In the genomic region with DNA sequence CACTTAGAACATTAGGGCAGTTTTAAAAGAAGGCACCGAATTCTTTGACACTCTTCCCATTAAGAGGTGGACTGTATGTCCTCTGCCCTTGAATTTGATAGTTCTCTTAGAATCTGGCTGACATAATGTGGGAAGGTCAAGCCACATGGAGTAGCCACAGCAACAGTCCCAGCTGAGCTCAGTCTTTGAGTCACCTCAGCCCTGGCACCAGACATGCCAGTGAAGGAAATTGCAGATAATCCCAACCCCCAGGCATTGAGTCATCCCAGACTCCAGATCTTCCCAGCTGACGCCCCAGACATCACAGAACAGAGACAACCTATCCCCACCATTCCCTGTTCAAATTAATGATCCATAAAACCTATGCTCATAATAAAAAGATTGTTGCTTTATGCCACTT, we compare ENCODE assay signal across 14 cellular contexts.
DNase-seq lines count a peak whose midpoint lies in the region; ATAC-seq, FAIRE-seq and TF ChIP-seq lines count a peak whose summit lies in the region.
"Had no signal": no experiment of that assay in that cellular context is flagged by ENCODE, and none has a peak within 500 bp of the region (broad histone marks: within the 10 kb centered on the region; RNA-seq: fewer than 3 reads in every experiment).

No MANE protein-coding gene starts in this region.

- BruUV-seq in endothelial cell of umbilical vein (replicated peaks; lab: Mats Ljungman, UMichigan), result no TSS peak

- H3K27ac Mint-ChIP-seq in nephron progenitor cell, result peak overlapping the region; percentile 23
- no peak overlapping the region for H3K27ac Mint-ChIP-seq in naive thymus-derived CD8-positive, alpha-beta T cell
- H3K27ac Mint-ChIP-seq: neural progenitor cell had no signal

- no peak overlapping the region for H3K9ac ChIP-seq in endothelial cell of umbilical vein (replicated peaks; ENCODE audit: extremely low read depth, insufficient read depth, low read length)
- H3K9ac ChIP-seq: neural progenitor cell had no signal

- 86% methylated on average over 2 of the region's 2 CpGs for WGBS in thyroid gland, 2 donors

- H3K4me2 ChIP-seq in endothelial cell of umbilical vein (ENCODE audit: insufficient read depth, low read length), result no peak overlapping the region
- H3K4me2 ChIP-seq: neural progenitor cell had no signal

- no peaks in the 10 kb centered on the region for H3K9me3 Mint-ChIP-seq in nephron progenitor cell
- H3K9me3 Mint-ChIP-seq in naive thymus-derived CD8-positive, alpha-beta T cell, result peaks cover 0 to 5% (median 0%) of the 10 kb centered on the region in 9 donors
- H3K9me3 Mint-ChIP-seq: neural progenitor cell had no signal

- DNase-seq in EH (ENCODE audit: low read depth) (peak; percentile 82), NCI-H226 (peak; percentile 69), endothelial cell of umbilical vein (ENCODE audit: low read depth, low spot score) (no peak), nephron progenitor cell (no peak), thyroid gland (no peak), midbrain (lab: John Stamatoyannopoulos, UW) (no peak)
- DNase-seq in naive thymus-derived CD8-positive, alpha-beta T cell, result no peak
- DNase-seq: amygdala; NCI-H1417 treated with DMSO at 0.1 percent for 48 hours; stimulated activated CD8-positive, alpha-beta memory T cell treated with anti-CD3 and anti-CD28 coated beads, Interleukin-4, amount 100 ng/mL, for 48 hours had no signal

- no peaks in the 10 kb centered on the region for H4K20me1 ChIP-seq in endothelial cell of umbilical vein (replicated peaks; ENCODE audit: control insufficient read depth, extremely low read depth, insufficient read depth, low read length)

- no peaks in the 10 kb centered on the region for H3K9me3 ChIP-seq in endothelial cell of umbilical vein (replicated peaks; ENCODE audit: control insufficient read depth, insufficient read depth, low read length)
- no peaks in the 10 kb centered on the region for H3K9me3 ChIP-seq in thyroid gland

- no peaks in the 10 kb centered on the region for H3K36me3 Mint-ChIP-seq in nephron progenitor cell (ENCODE audit: low read depth)
- H3K36me3 Mint-ChIP-seq in naive thymus-derived CD8-positive, alpha-beta T cell, result peaks cover 0 to 2% (median 0%) of the 10 kb centered on the region in 3 donors
- H3K36me3 Mint-ChIP-seq: neural progenitor cell had no signal

- POLR2A ChIA-PET in endothelial cell of umbilical vein (lab: Charles Lee), result no interaction called here
- POLR2A ChIA-PET in naive thymus-derived CD8-positive, alpha-beta T cell (lab: Charles Lee), result no interaction called here

- TF ChIP-seq POLR2A in endothelial cell of umbilical vein (IDR thresholded peaks at IDR 0.05; ENCODE audit: low read depth, low read length) (no peak), thyroid gland (IDR thresholded peaks at IDR 0.05) (no peak)

- CTCF ChIA-PET in endothelial cell of umbilical vein (lab: Charles Lee), result interaction anchor here (1.1 kb wide), 1 partner anchor 10 kb away, joined by 3 read pairs; no protein-coding TSS in a partner anchor

- no peak overlapping the region for H3K27ac ChIP-seq in endothelial cell of umbilical vein (ENCODE audit: insufficient read depth, low read depth, low read length)
- H3K27ac ChIP-seq in thyroid gland, result no peak overlapping the region
- H3K27ac ChIP-seq: neural progenitor cell had no signal

- H3K36me3 ChIP-seq in endothelial cell of umbilical vein (ENCODE audit: control insufficient read depth in 2 of 2, extremely low read depth in 1 of 2, insufficient read depth in 2 of 2, low read length in 2 of 2) (no peaks in the 10 kb centered on the region), thyroid gland (no peaks in the 10 kb centered on the region)
- H3K36me3 ChIP-seq: neural progenitor cell had no signal

- no peaks in the 10 kb centered on the region for H3K79me2 ChIP-seq in endothelial cell of umbilical vein (ENCODE audit: control insufficient read depth, insufficient read depth, low read length)

- TF ChIP-seq CTCF in endothelial cell of umbilical vein (IDR thresholded peaks at IDR 0.05; ENCODE audit: extremely low read depth in 1 of 2, insufficient read depth in 1 of 2, low read depth in 1 of 2, low read length in 2 of 2) (no peak), nephron progenitor cell (IDR thresholded peaks at IDR 0.05) (no peak), thyroid gland (IDR thresholded peaks at IDR 0.05) (no peak)

- intact Hi-C loops in endothelial cell of umbilical vein (cut with micrococcal nuclease) (no loop called here), thyroid gland (cut with DNase I) (no loop called here)

- no peak overlapping the region for H2AFZ ChIP-seq in endothelial cell of umbilical vein (ENCODE audit: low read depth, low read length)
- H2AFZ ChIP-seq: neural progenitor cell had no signal

- no peaks in the 10 kb centered on the region for H3K27me3 Mint-ChIP-seq in nephron progenitor cell (ENCODE audit: low read depth, poor library complexity)
- H3K27me3 Mint-ChIP-seq in naive thymus-derived CD8-positive, alpha-beta T cell, result peaks cover 0 to 1% (median 0%) of the 10 kb centered on the region in 5 donors

- dilution Hi-C loops in endothelial cell of umbilical vein (cut with MboI; ENCODE audit: extremely low pct_ligation_motif_present, low sequenced_read_pairs), result no loop called here

- H3K4me3 ChIP-seq in endothelial cell of umbilical vein (replicated peaks in 1 of 3; ENCODE audit: insufficient read depth in 1 of 3, low read depth in 1 of 3, low read length in 3 of 3), result no peak overlapping the region
- H3K4me3 ChIP-seq in thyroid gland (replicated peaks in 1 of 3), result no peak overlapping the region
- H3K4me3 ChIP-seq: neural progenitor cell had no signal

- H3K27me3 ChIP-seq in endothelial cell of umbilical vein (ENCODE audit: control insufficient read depth in 2 of 2, insufficient read depth in 2 of 2, low read length in 2 of 2) (no peaks in the 10 kb centered on the region), thyroid gland (no peaks in the 10 kb centered on the region)
- H3K27me3 ChIP-seq: neural progenitor cell had no signal

- peaks cover 11% of the 10 kb centered on the region for H3K4me1 Mint-ChIP-seq in nephron progenitor cell
- no peaks in the 10 kb centered on the region for H3K4me1 Mint-ChIP-seq in naive thymus-derived CD8-positive, alpha-beta T cell
- H3K4me1 Mint-ChIP-seq: neural progenitor cell had no signal

- ATAC-seq in naive thymus-derived CD8-positive, alpha-beta T cell, result no peak
- no peak for ATAC-seq in HG03354 (IDR thresholded peaks at IDR 0.05; ENCODE audit: poor library complexity, severe bottlenecking, unreplicated experiment)

- H3K4me1 ChIP-seq in endothelial cell of umbilical vein (ENCODE audit: control insufficient read depth, extremely low read depth, insufficient read depth, low read length), result no peaks in the 10 kb centered on the region
- peaks cover 0 to under 1% of the 10 kb centered on the region in 2 donors for H3K4me1 ChIP-seq in thyroid gland

- no peaks in the 10 kb centered on the region for H3K9me1 ChIP-seq in endothelial cell of umbilical vein (replicated peaks; ENCODE audit: control insufficient read depth, extremely low read depth, insufficient read depth, low read length)

- no peak for FAIRE-seq in endothelial cell of umbilical vein (lab: Jason Lieb, UNC)
- FAIRE-seq: endometrium, islet of Langerhans had no signal

- H3K4me3 Mint-ChIP-seq in nephron progenitor cell, result no peak overlapping the region
- no peak overlapping the region for H3K4me3 Mint-ChIP-seq in naive thymus-derived CD8-positive, alpha-beta T cell
- H3K4me3 Mint-ChIP-seq: neural progenitor cell had no signal

TF ChIP-seq in endothelial cell of umbilical vein, 7 proteins besides CTCF, POLR2A, EP300 and RAD21:
- TF ChIP-seq POLR2AphosphoS5 (IDR thresholded peaks at IDR 0.05; ENCODE audit: insufficient read depth, low read depth, low read length), result no peak
- TF ChIP-seq FOS (IDR thresholded peaks at IDR 0.05; ENCODE audit: borderline replicate concordance, insufficient read depth, low read length), result peak; percentile 14

Comparison
In these comparisons a context has a peak if more than half of its experiments do, and no peak if none do; other contexts are left out.
1. DNase-seq: peak in EH (single experiment) and NCI-H226 (single experiment); none in endothelial cell of umbilical vein (single experiment), nephron progenitor cell (single experiment), naive thymus-derived CD8-positive, alpha-beta T cell (0 of 10), thyroid gland (0 of 2) and midbrain (single experiment).